Comparison of ENCODE assay signal across 9 cellular contexts in the genomic region with DNA sequence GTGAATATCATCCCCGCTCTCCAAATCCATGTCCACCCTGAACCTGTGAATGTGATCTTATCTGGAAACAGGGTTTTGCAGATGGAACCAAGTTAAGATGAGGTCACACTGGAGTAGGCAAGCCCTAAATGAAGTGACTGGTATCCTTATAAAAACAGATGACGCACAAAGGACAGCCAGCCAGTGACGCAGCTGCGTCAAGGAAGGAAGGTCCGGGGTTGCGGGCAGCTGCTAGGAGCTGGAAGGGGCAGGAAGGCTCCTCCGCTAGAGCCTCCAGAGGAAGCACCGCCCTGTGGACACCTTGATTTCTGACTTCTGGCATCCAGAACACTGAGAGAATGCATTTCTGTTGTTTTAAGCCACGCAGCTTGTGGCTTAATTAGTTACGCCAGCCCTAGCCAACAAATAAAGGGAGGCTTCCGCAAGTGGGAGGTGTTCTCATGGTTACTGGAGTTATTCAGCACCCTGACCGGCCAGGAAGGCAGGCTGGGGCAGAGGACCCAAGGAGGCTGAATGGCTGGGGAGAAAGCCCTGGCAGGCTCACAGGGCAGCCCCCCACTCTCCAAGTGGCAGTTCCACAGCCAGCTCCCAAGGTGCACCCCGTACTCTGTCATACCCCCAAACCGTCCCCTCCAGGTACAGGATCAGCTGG.
DNase-seq lines count a peak whose midpoint lies in the region; ATAC-seq and TF ChIP-seq lines count a peak whose summit lies in the region.
"Had no signal": no experiment of that assay in that cellular context is flagged by ENCODE, and none has a peak within 500 bp of the region (broad histone marks: within the 10 kb centered on the region; RNA-seq: fewer than 3 reads in every experiment).

No MANE protein-coding gene starts in this region.

- peaks cover 0 to 9% (median 0%) of the 10 kb centered on the region in 11 experiments; a peak in 1 of 22 replicates for H3K36me3 ChIP-seq in BLaER1 treated with 17β-estradiol and CSF1 and Interleukin-3, amounts not matched to agents 10 nM and 100 nM
- H3K36me3 ChIP-seq in MG63 (no peaks in the 10 kb centered on the region), breast epithelium (no peaks in the 10 kb centered on the region), Peyer's patch (no peaks in the 10 kb centered on the region)
- H3K36me3 ChIP-seq: spleen had no signal

- peaks cover 26 to 49% (median 43%) of the 10 kb centered on the region in 10 experiments for H3K4me1 ChIP-seq in BLaER1 treated with 17β-estradiol and CSF1 and Interleukin-3, amounts not matched to agents 10 nM and 100 nM
- peaks cover 4 to 8% of the 10 kb centered on the region in 2 donors for H3K4me1 ChIP-seq in breast epithelium
- H3K4me1 ChIP-seq in Peyer's patch: peaks cover 0 to 11% (median 0%) of the 10 kb centered on the region in 4 donors

- TF ChIP-seq POLR2A in breast epithelium (IDR thresholded peaks at IDR 0.05) (no peak), Peyer's patch (IDR thresholded peaks at IDR 0.05) (no peak)

- DNase-seq in MG63 (peak; percentile 35), breast epithelium (ENCODE audit: low spot score in 2 of 2) (peak in 1 of 2 donors; percentile 83), kidney glomerular epithelial cell (lab: John Stamatoyannopoulos, UW) (peak; percentile 94), Peyer's patch (no peak)
- no peak for DNase-seq in effector CD8-positive, alpha-beta T cell (lab: John Stamatoyannopoulos, UW)
- DNase-seq in activated naive CD4-positive, alpha-beta T cell (lab: John Stamatoyannopoulos, UW): no peak
- DNase-seq: spleen had no signal

- no peaks in the 10 kb centered on the region for H4K20me1 ChIP-seq in BLaER1 treated with 17β-estradiol and CSF1 and Interleukin-3, amounts not matched to agents 10 nM and 100 nM

- H3K27me3 ChIP-seq in BLaER1 treated with 17β-estradiol and CSF1 and Interleukin-3, amounts not matched to agents 10 nM and 100 nM: no peaks in the 10 kb centered on the region; a peak in 2 of 22 replicates
- H3K27me3 ChIP-seq in MG63: no peaks in the 10 kb centered on the region
- H3K27me3 ChIP-seq in breast epithelium: no peaks in the 10 kb centered on the region
- H3K27me3 ChIP-seq in Peyer's patch: no peaks in the 10 kb centered on the region
- H3K27me3 ChIP-seq: spleen had no signal

- H3K27ac ChIP-seq in BLaER1 treated with 17β-estradiol and CSF1 and Interleukin-3, amounts not matched to agents 10 nM and 100 nM: peak overlapping the region in 4 of 11 experiments; percentile 7 to 40 (median 28); a peak in 2 of 22 replicates
- H3K27ac ChIP-seq in breast epithelium (peak overlapping the region; percentile 85 to 87), Peyer's patch (no peak overlapping the region)
- H3K27ac ChIP-seq: spleen had no signal

- intact Hi-C loops in breast epithelium (cut with DNase I; ENCODE audit: low total_unique reads): no loop called here

- TF ChIP-seq CTCF in breast epithelium (IDR thresholded peaks at IDR 0.05): peak in 1 of 3 donors; percentile 21
- TF ChIP-seq CTCF in Peyer's patch (IDR thresholded peaks at IDR 0.05): no peak

- H3K9me3 ChIP-seq in BLaER1 treated with 17β-estradiol and CSF1 and Interleukin-3, amounts not matched to agents 10 nM and 100 nM (replicated peaks in 1 of 11): peaks cover 18 to 30% (median 23%) of the 10 kb centered on the region in 11 experiments
- no peaks in the 10 kb centered on the region; the same call in 1 of the 2 replicates for H3K9me3 ChIP-seq in MG63
- H3K9me3 ChIP-seq in breast epithelium: peaks cover 11 to 12% of the 10 kb centered on the region in 2 donors
- peaks cover 0 to 7% (median 3%) of the 10 kb centered on the region in 4 donors for H3K9me3 ChIP-seq in Peyer's patch

- H3K4me2 ChIP-seq in BLaER1 treated with 17β-estradiol and CSF1 and Interleukin-3, amounts not matched to agents 10 nM and 100 nM: peak overlapping the region; percentile 74 to 92 (median 82)

- ATAC-seq in GM21515 (IDR thresholded peaks at IDR 0.05; ENCODE audit: unreplicated experiment): no peak

- H3K9ac ChIP-seq in BLaER1 treated with 17β-estradiol and CSF1 and Interleukin-3, amounts not matched to agents 10 nM and 100 nM: peak overlapping the region in 4 of 11 experiments; percentile 2 to 16 (median 8); a peak in 3 of 22 replicates

- H3K4me3 ChIP-seq in BLaER1 treated with 17β-estradiol and CSF1 and Interleukin-3, amounts not matched to agents 10 nM and 100 nM: peak overlapping the region in 1 of 10 experiments; percentile 18; a peak in 1 of 20 replicates
- H3K4me3 ChIP-seq in MG63 (no peak overlapping the region), breast epithelium (peak overlapping the region in 1 of 3 donors; percentile 48), Peyer's patch (no peak overlapping the region)
- H3K4me3 ChIP-seq: spleen had no signal

Comparison
In these comparisons a context has a peak if more than half of its experiments do, and no peak if none do; other contexts are left out.
1. H3K27ac ChIP-seq: peak in breast epithelium (2 of 2); none in Peyer's patch (0 of 4).
2. DNase-seq: peak in MG63 (single experiment) and kidney glomerular epithelial cell (single experiment); none in effector CD8-positive, alpha-beta T cell (single experiment), Peyer's patch (0 of 3) and activated naive CD4-positive, alpha-beta T cell (0 of 4).